In genomic region chr2:216142540-216142939, GRCh38 we compare ENCODE assay signal across 8 cellular contexts. TPM values are rescaled to one million over a fixed set of nuclear protein-coding genes. Genes with fewer than 3 reads are reported as not detected.
DNase-seq lines count a peak whose midpoint lies in the region; ATAC-seq, FAIRE-seq and TF ChIP-seq lines count a peak whose summit lies in the region.

No MANE protein-coding gene starts in this region.

- H2AFZ ChIP-seq in Karpas-422 (ENCODE audit: low read length): no peak overlapping the region

- H3K27ac ChIP-seq in Karpas-422 (ENCODE audit: low read length) (no peak overlapping the region), kidney (ENCODE audit: low read depth in 2 of 2, low read length in 2 of 2) (no peak overlapping the region), lower lobe of right lung (no peak overlapping the region)

- peaks cover 2% of the 10 kb centered on the region for H3K9me3 Mint-ChIP-seq in glutamatergic neuron (ENCODE audit: unreplicated experiment)

- H3K27me3 ChIP-seq in GM06990 (replicated peaks; ENCODE audit: control insufficient read depth, insufficient read depth, low read length) (no peaks in the 10 kb centered on the region), bronchial epithelial cell (ENCODE audit: control insufficient read depth, insufficient read depth, low read length) (no peaks in the 10 kb centered on the region), Karpas-422 (ENCODE audit: low read length) (no peaks in the 10 kb centered on the region), lower lobe of right lung (ENCODE audit: low read depth) (no peaks in the 10 kb centered on the region)

- TF ChIP-seq CTCF in GM06990 (IDR thresholded peaks at IDR 0.05; ENCODE audit: insufficient read depth, low read length, poor library complexity, severe bottlenecking) (no peak), bronchial epithelial cell (IDR thresholded peaks at IDR 0.05; ENCODE audit: insufficient read depth, low read length, severe bottlenecking) (no peak), kidney (IDR thresholded peaks at IDR 0.05; ENCODE audit: borderline replicate concordance, extremely low read depth, insufficient read depth) (no peak), lower lobe of right lung (IDR thresholded peaks at IDR 0.05) (no peak), glutamatergic neuron (IDR thresholded peaks at IDR 0.05; ENCODE audit: partially characterized antibody, unreplicated experiment) (no peak)

- intact Hi-C loops in kidney (cut with DNase I): no loop called here
- intact Hi-C loops in lower lobe of right lung (cut with DNase I): no loop called here

- no peak overlapping the region for H3K4me2 ChIP-seq in Karpas-422 (ENCODE audit: low read depth, low read length, poor library complexity, severe bottlenecking)

- H3K79me2 ChIP-seq in Karpas-422 (ENCODE audit: low read length): peaks cover 77% of the 10 kb centered on the region

- H4K20me1 ChIP-seq in Karpas-422 (ENCODE audit: insufficient read depth, low read depth, low read length): peaks cover 20% of the 10 kb centered on the region

- H3K4me1 Mint-ChIP-seq in glutamatergic neuron (ENCODE audit: low read depth, unreplicated experiment): peaks cover 8% of the 10 kb centered on the region

- H3K4me1 ChIP-seq in Karpas-422 (ENCODE audit: low read length) (no peaks in the 10 kb centered on the region), kidney (ENCODE audit: control insufficient read depth in 1 of 2, insufficient read depth in 1 of 2, low read depth in 1 of 2, low read length in 2 of 2) (no peaks in the 10 kb centered on the region), lower lobe of right lung (no peaks in the 10 kb centered on the region)

- H3K9ac ChIP-seq in Karpas-422 (ENCODE audit: low read length): no peak overlapping the region
- no peak overlapping the region for H3K9ac ChIP-seq in kidney (ENCODE audit: low read length in 2 of 2)

- H3K36me3 ChIP-seq in GM06990 (ENCODE audit: control insufficient read depth, insufficient read depth, low read length) (peaks cover 31% of the 10 kb centered on the region), bronchial epithelial cell (ENCODE audit: control insufficient read depth, insufficient read depth, low read length) (peaks cover 24% of the 10 kb centered on the region), Karpas-422 (ENCODE audit: insufficient read depth, low read length) (peaks cover 80% of the 10 kb centered on the region), kidney (ENCODE audit: control insufficient read depth in 1 of 2, insufficient read depth in 2 of 2, low read length in 2 of 2) (peaks cover 39 to 47% of the 10 kb centered on the region in 2 donors), lower lobe of right lung (peaks cover 100% of the 10 kb centered on the region)

- H3K4me3 ChIP-seq in GM06990 (replicated peaks; ENCODE audit: low read depth, low read length): no peak overlapping the region
- no peak overlapping the region for H3K4me3 ChIP-seq in bronchial epithelial cell (ENCODE audit: low read depth, low read length)
- no peak overlapping the region for H3K4me3 ChIP-seq in Karpas-422 (ENCODE audit: low read length)
- no peak overlapping the region for H3K4me3 ChIP-seq in kidney (ENCODE audit: low read length in 2 of 2)
- no peak overlapping the region for H3K4me3 ChIP-seq in lower lobe of right lung

- no peak overlapping the region for H3K27ac Mint-ChIP-seq in glutamatergic neuron (ENCODE audit: unreplicated experiment)

- no peaks in the 10 kb centered on the region for H3K36me3 Mint-ChIP-seq in glutamatergic neuron (ENCODE audit: unreplicated experiment)

- DNase-seq in GM06990 (ENCODE audit: extremely low read depth, insufficient read length) (peak; percentile 58), bronchial epithelial cell (ENCODE audit: low read depth) (peak; percentile 7), Karpas-422 (no peak), kidney (no peak), lower lobe of right lung (no peak), glutamatergic neuron (no peak)

- no peak overlapping the region for H3K4me3 Mint-ChIP-seq in glutamatergic neuron (ENCODE audit: unreplicated experiment)

- no peaks in the 10 kb centered on the region for H3K9me2 ChIP-seq in Karpas-422 (replicated peaks; ENCODE audit: insufficient read depth, low read length)

- no peaks in the 10 kb centered on the region for H3K27me3 Mint-ChIP-seq in glutamatergic neuron (ENCODE audit: unreplicated experiment)

- no peak for FAIRE-seq in bronchial epithelial cell (lab: Jason Lieb, UNC)
- FAIRE-seq in kidney (lab: Jason Lieb, UNC): no peak

- H3K9me3 ChIP-seq in Karpas-422 (ENCODE audit: low read length) (no peaks in the 10 kb centered on the region), kidney (ENCODE audit: control insufficient read depth in 1 of 2, low read length in 2 of 2) (no peaks in the 10 kb centered on the region), lower lobe of right lung (no peaks in the 10 kb centered on the region)

- ATAC-seq in GM19455 (IDR thresholded peaks at IDR 0.05; ENCODE audit: unreplicated experiment): peak; percentile 100
- peak; percentile 98 for ATAC-seq in HG03280 (IDR thresholded peaks at IDR 0.05; ENCODE audit: unreplicated experiment)
- ATAC-seq in lower lobe of right lung: no peak

RNA-seq across cellular contexts. Expression of gene XRCC5, which starts 33.4 kb away (rescaled TPM):
- 131 and 185 TPM in 2 replicates for total RNA-seq in bronchial epithelial cell
- 102 and 107 TPM in 2 replicates for total RNA-seq in Karpas-422 (2014; rRNA removed; shearing (Covaris generic); ENCODE audit: low replicate concordance)
- 265 TPM for total RNA-seq in kidney
- polyA plus RNA-seq in kidney (ENCODE audit: insufficient read depth, low read depth, low replicate concordance): 90.7 TPM
- total RNA-seq in lower lobe of right lung: 155 TPM
- total RNA-seq in glutamatergic neuron (ENCODE audit: unreplicated experiment): 254 TPM

Comparison
In these comparisons a context has a peak if more than half of its experiments do, and no peak if none do; other contexts are left out.
1. DNase-seq: peak in GM06990 (single experiment) and bronchial epithelial cell (single experiment); none in Karpas-422 (single experiment), kidney (single experiment), lower lobe of right lung (single experiment) and glutamatergic neuron (single experiment).
2. ATAC-seq: peak in GM19455 (single experiment) and HG03280 (single experiment); none in lower lobe of right lung (0 of 2).